In the genomic region with DNA sequence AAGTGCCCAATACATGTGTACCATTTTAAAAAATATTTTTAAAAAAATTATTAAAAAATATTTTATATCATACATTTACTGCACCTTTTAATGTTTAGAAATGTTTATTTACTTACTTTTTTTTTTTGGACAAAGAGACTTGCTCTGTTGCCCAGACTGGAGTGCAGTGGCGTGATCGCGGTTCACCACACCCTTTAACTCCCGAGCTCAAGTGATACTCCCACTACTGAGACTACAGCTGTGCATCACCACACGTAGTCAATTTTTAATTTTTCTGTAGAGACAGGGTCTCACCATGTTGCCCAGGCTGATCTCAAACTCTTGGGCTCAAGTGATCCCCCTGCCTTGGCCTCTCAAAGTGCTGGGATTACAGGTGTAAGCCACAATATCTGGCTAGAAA, we compare ENCODE assay signal across 21 cellular contexts. TPM values are rescaled to one million over a fixed set of nuclear protein-coding genes. Genes with fewer than 3 reads are reported as not detected.
A peak's percentile ranks its signal among the peaks of the same experiment; 100 is the strongest.
DNase-seq lines count a peak whose midpoint lies in the region; ATAC-seq and TF ChIP-seq lines count a peak whose summit lies in the region.
"Had no signal": no experiment of that assay in that cellular context is flagged by ENCODE, and none has a peak within 500 bp of the region (broad histone marks: within the 10 kb centered on the region; RNA-seq: fewer than 3 reads in every experiment).

No MANE protein-coding gene starts in this region.

- 48 to 55% (median 51%) methylated on average over 5 of the region's 5 CpGs for WGBS in ovary, 3 donors

- H3K4me3 Mint-ChIP-seq in activated CD4-positive, alpha-beta memory T cell treated with anti-CD3 and anti-CD28 coated beads for 36 hours = no peak overlapping the region
- no peak overlapping the region for H3K4me3 Mint-ChIP-seq in activated naive CD8-positive, alpha-beta T cell treated with anti-CD3 and anti-CD28 coated beads for 36 hours
- H3K4me3 Mint-ChIP-seq: B cell, IgD-negative memory B cell had no signal

- H3K4me3 ChIP-seq in right atrium auricular region (no peak overlapping the region), ovary (no peak overlapping the region)

- peaks cover 9% of the 10 kb centered on the region for H3K36me3 Mint-ChIP-seq in activated CD4-positive, alpha-beta memory T cell treated with anti-CD3 and anti-CD28 coated beads for 36 hours
- H3K36me3 Mint-ChIP-seq in activated naive CD8-positive, alpha-beta T cell treated with anti-CD3 and anti-CD28 coated beads for 36 hours = peaks cover 75% of the 10 kb centered on the region
- H3K36me3 Mint-ChIP-seq: IgD-negative memory B cell had no signal

- TF ChIP-seq CTCF in right atrium auricular region (IDR thresholded peaks at IDR 0.05) (no peak), ovary (IDR thresholded peaks at IDR 0.05) (no peak)

- POLR2A ChIA-PET in activated CD4-positive, alpha-beta memory T cell treated with anti-CD3 and anti-CD28 coated beads for 36 hours (lab: Charles Lee) = interaction anchor here (1.0 to 1.4 kb wide), 2 partner anchors 10 to 11 kb away, joined by 4 to 6 read pairs; partner anchors contain the start of gene SIRPG

- H3K27ac ChIP-seq in right atrium auricular region (no peak overlapping the region), ovary (no peak overlapping the region)
- H3K27ac ChIP-seq: HL-60 had no signal

- H3K36me3 ChIP-seq in right atrium auricular region = no peaks in the 10 kb centered on the region
- no peaks in the 10 kb centered on the region for H3K36me3 ChIP-seq in ovary

- H3K4me1 ChIP-seq in right atrium auricular region = no peaks in the 10 kb centered on the region
- no peaks in the 10 kb centered on the region for H3K4me1 ChIP-seq in ovary (ENCODE audit: insufficient read depth)

- CTCF ChIA-PET in activated CD4-positive, alpha-beta memory T cell treated with anti-CD3 and anti-CD28 coated beads for 36 hours (lab: Charles Lee) = interaction anchor here (0.6 to 1.8 kb wide), 4 partner anchors 42 to 163 kb away, joined by 3 to 4 read pairs (median 4); no protein-coding TSS in a partner anchor

- peaks cover 94% of the 10 kb centered on the region for H3K4me1 Mint-ChIP-seq in activated CD4-positive, alpha-beta memory T cell treated with anti-CD3 and anti-CD28 coated beads for 36 hours (ENCODE audit: low read depth)
- peaks cover 90% of the 10 kb centered on the region for H3K4me1 Mint-ChIP-seq in activated naive CD8-positive, alpha-beta T cell treated with anti-CD3 and anti-CD28 coated beads for 36 hours

- peak overlapping the region; percentile 93 for H3K27ac Mint-ChIP-seq in activated CD4-positive, alpha-beta memory T cell treated with anti-CD3 and anti-CD28 coated beads for 36 hours
- H3K27ac Mint-ChIP-seq in activated naive CD8-positive, alpha-beta T cell treated with anti-CD3 and anti-CD28 coated beads for 36 hours = peak overlapping the region; percentile 70
- H3K27ac Mint-ChIP-seq: B cell had no signal

- H3K9me3 Mint-ChIP-seq in activated CD4-positive, alpha-beta memory T cell treated with anti-CD3 and anti-CD28 coated beads for 36 hours = peaks cover 7% of the 10 kb centered on the region
- H3K9me3 Mint-ChIP-seq in activated naive CD8-positive, alpha-beta T cell treated with anti-CD3 and anti-CD28 coated beads for 36 hours = peaks cover 43% of the 10 kb centered on the region
- H3K9me3 Mint-ChIP-seq: IgD-negative memory B cell had no signal

- intact Hi-C loops in Right ventricle myocardium superior (cut with DNase I) = no loop called here
- intact Hi-C loops in activated CD4-positive, alpha-beta memory T cell treated with anti-CD3 and anti-CD28 coated beads for 36 hours (cut with micrococcal nuclease) = loop anchor here (2.0 kb wide), 1 partner anchor 66 kb away; no protein-coding TSS in a partner anchor
- intact Hi-C loops in ovary (cut with DNase I) = no loop called here

- TF ChIP-seq EP300 in ovary (IDR thresholded peaks at IDR 0.05) = no peak

- ATAC-seq in Right ventricle myocardium superior (ENCODE audit: poor library complexity) = no peak
- ATAC-seq: Panc1 had no signal

- TF ChIP-seq POLR2A in ovary (IDR thresholded peaks at IDR 0.05) = no peak

- H3K27me3 ChIP-seq in right atrium auricular region (no peaks in the 10 kb centered on the region), ovary (no peaks in the 10 kb centered on the region)

- H3K9me3 ChIP-seq in right atrium auricular region (no peaks in the 10 kb centered on the region), ovary (no peaks in the 10 kb centered on the region)

- no peaks in the 10 kb centered on the region for H3K27me3 Mint-ChIP-seq in activated CD4-positive, alpha-beta memory T cell treated with anti-CD3 and anti-CD28 coated beads for 36 hours
- no peaks in the 10 kb centered on the region for H3K27me3 Mint-ChIP-seq in activated naive CD8-positive, alpha-beta T cell treated with anti-CD3 and anti-CD28 coated beads for 36 hours
- H3K27me3 Mint-ChIP-seq: IgD-negative memory B cell had no signal

- peak; percentile 42 for DNase-seq in right atrium auricular region (ENCODE audit: low spot score)
- no peak for DNase-seq in Right ventricle myocardium superior
- DNase-seq in activated CD4-positive, alpha-beta memory T cell treated with anti-CD3 and anti-CD28 coated beads for 36 hours = peak; percentile 41
- no peak for DNase-seq in activated naive CD8-positive, alpha-beta T cell treated with anti-CD3 and anti-CD28 coated beads for 36 hours
- no peak for DNase-seq in T-helper 9 cell
- no peak for DNase-seq in ovary
- no peak for DNase-seq in NCI-H82 (lab: John Stamatoyannopoulos, UW)
- DNase-seq: GF-D8, Kasumi-1, MM.1S, NCI-H1105, NCI-H1694 treated with DMSO at 0.1 percent for 48 hours, NCI-H2107, NCI-H2227 treated with DMSO at 0.1 percent for 48 hours, NCI-H524 had no signal

RNA-seq across cellular contexts. Expression of gene SIRPG, which starts 9.2 kb away (rescaled TPM):
- total RNA-seq in right atrium auricular region (not detected), Right ventricle myocardium superior (not detected), ovary (under 1 TPM in 2 of 7 donors, not detected in 5; 0.23 to 0.25 TPM)
- 10 to 100 TPM; 27.9 to 28.5 TPM for total RNA-seq in activated CD4-positive, alpha-beta memory T cell treated with anti-CD3 and anti-CD28 coated beads for 36 hours
- total RNA-seq in activated naive CD8-positive, alpha-beta T cell treated with anti-CD3 and anti-CD28 coated beads for 36 hours = 10 to 100 TPM; 34.1 to 35.8 TPM
- 1 to 10 TPM in 1 of 2 donors, under 1 TPM in 1; 0.06 to 1.4 TPM for polyA plus RNA-seq in ovary
- total RNA-seq: B cell, H1 had no signal
- polyA plus RNA-seq: AG04450 had no signal

RNA-seq across cellular contexts. Expression of gene SIRPB1, which starts 47.0 kb away (rescaled TPM):
- 1 to 10 TPM; 3.7 to 5.7 TPM for total RNA-seq in right atrium auricular region
- 0.35 TPM for total RNA-seq in Right ventricle myocardium superior
- total RNA-seq in activated CD4-positive, alpha-beta memory T cell treated with anti-CD3 and anti-CD28 coated beads for 36 hours = 1 to 10 TPM; 1.3 to 2.0 TPM
- total RNA-seq in activated naive CD8-positive, alpha-beta T cell treated with anti-CD3 and anti-CD28 coated beads for 36 hours = 1 to 10 TPM; 4.3 to 4.5 TPM
- 1 to 10 TPM in 5 of 7 donors, under 1 TPM in 2; 0.25 to 9.7 (median 1.9) TPM for total RNA-seq in ovary
- 1 to 10 TPM in 1 of 2 donors, under 1 TPM in 1; 0.87 to 4.3 TPM for polyA plus RNA-seq in ovary
- polyA plus RNA-seq: AG04450 had no signal

Comparison
In these comparisons a context has a peak if more than half of its experiments do, and no peak if none do; other contexts are left out.
1. DNase-seq: peak in right atrium auricular region (single experiment) and activated CD4-positive, alpha-beta memory T cell treated with anti-CD3 and anti-CD28 coated beads for 36 hours (single experiment); none in Right ventricle myocardium superior (single experiment), activated naive CD8-positive, alpha-beta T cell treated with anti-CD3 and anti-CD28 coated beads for 36 hours (single experiment), T-helper 9 cell (single experiment), ovary (0 of 5) and NCI-H82 (single experiment).
2. RNA of gene SIRPG, which starts 9.2 kb away (total RNA-seq): 34.1 to 35.8 TPM in activated naive CD8-positive, alpha-beta T cell treated with anti-CD3 and anti-CD28 coated beads for 36 hours and 27.9 to 28.5 TPM in activated CD4-positive, alpha-beta memory T cell treated with anti-CD3 and anti-CD28 coated beads for 36 hours; 0.23 to 0.25 TPM in ovary, not detected in right atrium auricular region and not detected in Right ventricle myocardium superior (single experiment); every median in the first group is over 10 times any median in the second.